14 cellular contexts compared by ENCODE assay signal in the genomic region with DNA sequence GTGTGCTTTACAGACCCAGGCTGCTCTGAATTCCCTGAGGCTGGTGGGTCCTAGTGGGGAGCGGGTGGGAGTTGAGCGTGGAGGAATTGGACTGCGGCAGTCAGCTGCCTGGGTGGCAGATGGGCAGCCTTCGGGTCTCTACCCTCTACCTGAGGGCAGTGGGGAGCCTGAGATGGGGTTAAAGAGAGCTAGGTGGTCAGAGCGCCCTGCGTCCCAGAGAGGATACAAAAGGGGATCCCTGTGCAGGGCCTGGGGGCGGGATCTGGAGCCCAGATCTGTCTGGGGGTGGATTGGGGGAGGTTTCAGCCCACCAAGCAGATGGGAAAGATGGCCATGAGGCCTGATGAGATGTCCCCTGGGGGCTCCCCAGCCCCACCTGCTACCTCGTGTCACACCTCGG. TPM values are rescaled to one million over a fixed set of nuclear protein-coding genes. Genes with fewer than 3 reads are reported as not detected.
DNase-seq lines count a peak whose midpoint lies in the region; ATAC-seq and TF ChIP-seq lines count a peak whose summit lies in the region.
"Had no signal": no experiment of that assay in that cellular context is flagged by ENCODE, and none has a peak within 500 bp of the region (broad histone marks: within the 10 kb centered on the region; RNA-seq: fewer than 3 reads in every experiment).

No MANE protein-coding gene starts in this region.

- H3K27ac Mint-ChIP-seq in glutamatergic neuron (ENCODE audit: unreplicated experiment): peak overlapping the region; percentile 24
- peak overlapping the region; percentile 65 for H3K27ac Mint-ChIP-seq in stimulated activated effector memory CD8-positive, alpha-beta T cell treated with anti-CD3 and anti-CD28 coated beads, Interleukin-12 subunit alpha, Interleukin-12 subunit beta, amount 100 ng/mL, for 72 hours
- H3K27ac Mint-ChIP-seq: CD4-positive, alpha-beta T cell; H9 had no signal

- intact Hi-C loops in Right ventricle myocardium inferior (cut with DNase I): loop anchor here (10.0 kb wide), 1 partner anchor 95 kb away; no protein-coding TSS in a partner anchor

- no peak overlapping the region for H3K27ac ChIP-seq in right atrium auricular region
- no peak overlapping the region for H3K27ac ChIP-seq in osteoblast (ENCODE audit: low read depth, low read length)
- H3K27ac ChIP-seq: C4-2B, GM23248 had no signal

- no peaks in the 10 kb centered on the region for H3K79me2 ChIP-seq in osteoblast (ENCODE audit: insufficient read depth, low read length)

- H2AFZ ChIP-seq in osteoblast (ENCODE audit: low read length): no peak overlapping the region
- H2AFZ ChIP-seq: GM23248 had no signal

- no peaks in the 10 kb centered on the region for H3K4me1 ChIP-seq in right atrium auricular region
- peaks cover 3% of the 10 kb centered on the region for H3K4me1 ChIP-seq in NT2/D1 (ENCODE audit: insufficient read depth, insufficient read length)
- no peaks in the 10 kb centered on the region for H3K4me1 ChIP-seq in osteoblast (ENCODE audit: insufficient read depth, low read length)

- no peaks in the 10 kb centered on the region for H3K9me3 ChIP-seq in right atrium auricular region
- H3K9me3 ChIP-seq in NT2/D1 (ENCODE audit: insufficient read depth, low read length): no peaks in the 10 kb centered on the region
- H3K9me3 ChIP-seq in osteoblast (ENCODE audit: low read depth, low read length): no peaks in the 10 kb centered on the region
- H3K9me3 ChIP-seq: Caco-2 had no signal

- H3K4me1 Mint-ChIP-seq in glutamatergic neuron (ENCODE audit: low read depth, unreplicated experiment): peaks cover 6% of the 10 kb centered on the region
- H3K4me1 Mint-ChIP-seq in stimulated activated effector memory CD8-positive, alpha-beta T cell treated with anti-CD3 and anti-CD28 coated beads, Interleukin-12 subunit alpha, Interleukin-12 subunit beta, amount 100 ng/mL, for 72 hours: peaks cover 15% of the 10 kb centered on the region
- H3K4me1 Mint-ChIP-seq: H9 had no signal

- TF ChIP-seq CTCF in right atrium auricular region (IDR thresholded peaks at IDR 0.05) (no peak), glutamatergic neuron (IDR thresholded peaks at IDR 0.05; ENCODE audit: partially characterized antibody, unreplicated experiment) (no peak), osteoblast (IDR thresholded peaks at IDR 0.05; ENCODE audit: extremely low read depth, low read depth, low read length) (no peak)

- peaks cover 8% of the 10 kb centered on the region for H3K27me3 Mint-ChIP-seq in glutamatergic neuron (ENCODE audit: unreplicated experiment)

- peak; percentile 50 for DNase-seq in Right ventricle myocardium inferior (ENCODE audit: missing footprints)
- DNase-seq in right atrium auricular region (ENCODE audit: low spot score): no peak
- no peak for DNase-seq in NT2/D1 (ENCODE audit: low read depth, low spot score)
- DNase-seq in glutamatergic neuron: no peak
- DNase-seq in stimulated activated effector memory CD8-positive, alpha-beta T cell treated with anti-CD3 and anti-CD28 coated beads, Interleukin-12 subunit alpha, Interleukin-12 subunit beta, amount 100 ng/mL, for 72 hours (ENCODE audit: low spot score in 2 of 2): no peak
- DNase-seq in AML-193 (lab: John Stamatoyannopoulos, UW): no peak
- DNase-seq in osteoblast (ENCODE audit: insufficient read length, low spot score, missing footprints): no peak
- DNase-seq: Caco-2; CD4-positive, alpha-beta T cell; H9 had no signal

- no peak overlapping the region for H3K4me3 Mint-ChIP-seq in glutamatergic neuron (ENCODE audit: unreplicated experiment)
- H3K4me3 Mint-ChIP-seq in stimulated activated effector memory CD8-positive, alpha-beta T cell treated with anti-CD3 and anti-CD28 coated beads, Interleukin-12 subunit alpha, Interleukin-12 subunit beta, amount 100 ng/mL, for 72 hours: no peak overlapping the region
- H3K4me3 Mint-ChIP-seq: CD4-positive, alpha-beta T cell had no signal

- H3K36me3 Mint-ChIP-seq in glutamatergic neuron (ENCODE audit: unreplicated experiment): no peaks in the 10 kb centered on the region
- peaks cover 38% of the 10 kb centered on the region for H3K36me3 Mint-ChIP-seq in stimulated activated effector memory CD8-positive, alpha-beta T cell treated with anti-CD3 and anti-CD28 coated beads, Interleukin-12 subunit alpha, Interleukin-12 subunit beta, amount 100 ng/mL, for 72 hours

- peaks cover 4% of the 10 kb centered on the region for H3K9me3 Mint-ChIP-seq in glutamatergic neuron (ENCODE audit: unreplicated experiment)
- H3K9me3 Mint-ChIP-seq in stimulated activated effector memory CD8-positive, alpha-beta T cell treated with anti-CD3 and anti-CD28 coated beads, Interleukin-12 subunit alpha, Interleukin-12 subunit beta, amount 100 ng/mL, for 72 hours: no peaks in the 10 kb centered on the region
- H3K9me3 Mint-ChIP-seq: CD4-positive, alpha-beta T cell; H9 had no signal

- H4K20me1 ChIP-seq in osteoblast (ENCODE audit: insufficient read depth, low read length): peaks cover 3% of the 10 kb centered on the region

- ATAC-seq in Right ventricle myocardium inferior (no peak), GM19452 (IDR thresholded peaks at IDR 0.05; ENCODE audit: unreplicated experiment) (no peak)
- no peak for ATAC-seq in stimulated activated effector memory CD8-positive, alpha-beta T cell treated with anti-CD3 and anti-CD28 coated beads, Interleukin-12 subunit alpha, Interleukin-12 subunit beta, amount 100 ng/mL, for 72 hours

- H3K9ac ChIP-seq in NT2/D1 (ENCODE audit: insufficient read length, low read depth): peak overlapping the region; percentile 32
- H3K9ac ChIP-seq: GM23248 had no signal

- no peaks in the 10 kb centered on the region for H3K36me3 ChIP-seq in right atrium auricular region
- H3K36me3 ChIP-seq in NT2/D1 (ENCODE audit: insufficient read depth, insufficient read length, low read length): no peaks in the 10 kb centered on the region
- no peaks in the 10 kb centered on the region for H3K36me3 ChIP-seq in osteoblast (ENCODE audit: insufficient read depth, low read length)

- no peak overlapping the region for H3K4me3 ChIP-seq in right atrium auricular region
- no peak overlapping the region for H3K4me3 ChIP-seq in NT2/D1 (ENCODE audit: insufficient read length, low read depth)
- no peak overlapping the region for H3K4me3 ChIP-seq in osteoblast (ENCODE audit: insufficient read depth, low read length)
- H3K4me3 ChIP-seq: GM23248 had no signal

- peaks cover 0 to 16% of the 10 kb centered on the region in 2 donors for H3K27me3 ChIP-seq in right atrium auricular region
- H3K27me3 ChIP-seq in NT2/D1 (ENCODE audit: insufficient read depth, insufficient read length): peaks cover 84% of the 10 kb centered on the region
- H3K27me3 ChIP-seq in osteoblast (ENCODE audit: insufficient read depth, low read length): peaks cover 28% of the 10 kb centered on the region

- H3K4me2 ChIP-seq in osteoblast (ENCODE audit: insufficient read depth, low read length): no peak overlapping the region

RNA-seq across cellular contexts. Expression of gene KCTD17, which starts 18.2 kb away (rescaled TPM):
- total RNA-seq in Right ventricle myocardium inferior (11.2 TPM), right atrium auricular region (10 to 100 TPM; 44.9 to 54.8 TPM), glutamatergic neuron (ENCODE audit: unreplicated experiment) (137 TPM), osteoblast (22.7 and 25.0 TPM in 2 replicates)

RNA-seq across cellular contexts. Expression of gene TMPRSS6, which starts 39.8 kb away (rescaled TPM):
- total RNA-seq in Right ventricle myocardium inferior (not detected), right atrium auricular region (not detected), glutamatergic neuron (ENCODE audit: unreplicated experiment) (0.12 TPM), osteoblast (not detected in 2 replicates)
- total RNA-seq: A172, GM23248, H9 had no signal

RNA-seq across cellular contexts. Expression of gene MPST, which starts 50.2 kb away (rescaled TPM):
- 58.4 TPM for total RNA-seq in Right ventricle myocardium inferior
- 100 to 1,000 TPM; 102 to 116 TPM for total RNA-seq in right atrium auricular region
- total RNA-seq in glutamatergic neuron (ENCODE audit: unreplicated experiment): 58.8 TPM
- total RNA-seq in osteoblast: 82.5 and 91.6 TPM in 2 replicates

RNA-seq across cellular contexts. Expression of gene TST, which starts 50.5 kb away (rescaled TPM):
- 54.6 TPM for total RNA-seq in Right ventricle myocardium inferior
- 10 to 100 TPM; 55.0 to 82.1 TPM for total RNA-seq in right atrium auricular region
- 10.4 TPM for total RNA-seq in glutamatergic neuron (ENCODE audit: unreplicated experiment)
- total RNA-seq in osteoblast: 53.6 and 63.3 TPM in 2 replicates
- total RNA-seq: CD4-positive, alpha-beta T cell had no signal
